ENCODE assay signal across 10 cellular contexts in the genomic region with DNA sequence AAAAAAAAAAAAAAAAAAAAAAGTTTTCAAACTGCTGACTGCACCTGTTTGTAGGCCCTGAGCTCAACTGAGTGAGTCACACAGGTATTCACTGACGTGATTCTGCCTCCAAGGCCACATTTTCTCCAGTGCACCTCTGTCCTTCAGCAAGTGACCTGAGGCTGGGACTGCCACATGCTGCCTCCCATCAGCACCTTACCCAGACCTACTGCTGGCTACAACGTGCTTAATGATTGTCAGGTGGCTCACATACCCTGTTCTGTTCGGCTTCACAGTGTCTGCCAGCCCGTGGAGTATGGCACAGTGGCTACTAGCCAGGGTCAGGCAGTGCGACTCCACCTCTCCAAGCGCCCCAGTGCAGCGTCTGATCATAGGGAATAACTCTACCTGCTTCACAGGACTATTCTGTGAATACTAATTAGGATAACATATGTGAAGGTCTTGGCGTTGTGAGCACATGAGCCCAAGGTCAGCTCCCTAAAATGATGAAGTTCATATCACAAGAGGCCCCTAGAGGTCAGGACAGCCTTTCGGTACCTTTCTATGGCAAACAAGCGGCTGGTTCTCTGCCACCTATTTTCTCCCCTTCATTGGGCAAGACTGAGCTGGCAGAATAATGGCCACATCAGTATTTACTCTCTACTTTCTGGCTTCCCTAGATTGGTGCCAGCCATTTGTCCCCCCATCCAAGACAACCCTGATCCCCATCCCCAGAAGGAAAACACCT. TPM values are rescaled to one million over a fixed set of nuclear protein-coding genes. Genes with fewer than 3 reads are reported as not detected.
A peak's percentile ranks its signal among the peaks of the same experiment; 100 is the strongest.
DNase-seq lines count a peak whose midpoint lies in the region; ATAC-seq and TF ChIP-seq lines count a peak whose summit lies in the region.
"Had no signal": no experiment of that assay in that cellular context is flagged by ENCODE, and none has a peak within 500 bp of the region (broad histone marks: within the 10 kb centered on the region; RNA-seq: fewer than 3 reads in every experiment).

No MANE protein-coding gene starts in this region.

- no peaks in the 10 kb centered on the region for H4K20me1 ChIP-seq in osteoblast (ENCODE audit: insufficient read depth, low read length)

- H3K27ac ChIP-seq in breast epithelium (peak overlapping the region; percentile 86 to 92), osteoblast (ENCODE audit: low read depth, low read length) (no peak overlapping the region)

- H3K4me1 ChIP-seq in breast epithelium (peaks cover 0 to 15% of the 10 kb centered on the region in 2 donors), osteoblast (ENCODE audit: insufficient read depth, low read length) (peaks cover 3% of the 10 kb centered on the region), HAP-1 (no peaks in the 10 kb centered on the region)

- in situ Hi-C loops in HAP-1 (cut with MboI; ENCODE audit: low sequenced_read_pairs), result no loop called here

- DNase-seq in GM12865 (ENCODE audit: low read depth) (peak; percentile 29), NCI-H2196 (lab: John Stamatoyannopoulos, UW; ENCODE audit: unreplicated experiment) (peak; percentile 47), breast epithelium (ENCODE audit: low spot score in 2 of 2) (peak; percentile 62 to 75), osteoblast (ENCODE audit: insufficient read length, low spot score, missing footprints) (no peak), HAP-1 (ENCODE audit: low spot score in 2 of 2) (no peak), GDM1 (lab: John Stamatoyannopoulos, UW) (no peak)
- DNase-seq: retina had no signal

- TF ChIP-seq POLR2A in breast epithelium (IDR thresholded peaks at IDR 0.05), result no peak

- no peaks in the 10 kb centered on the region for H3K79me2 ChIP-seq in osteoblast (ENCODE audit: insufficient read depth, low read length)

- peak; percentile 14 for TF ChIP-seq CTCF in GM12865 (IDR thresholded peaks at IDR 0.05; ENCODE audit: insufficient read depth, low read depth, low read length, missing control alignments)
- TF ChIP-seq CTCF in breast epithelium (IDR thresholded peaks at IDR 0.05), result peak in 1 of 3 donors; percentile 53
- peak; percentile 15 for TF ChIP-seq CTCF in osteoblast (IDR thresholded peaks at IDR 0.05; ENCODE audit: extremely low read depth, low read depth, low read length)

- H3K9me3 ChIP-seq in breast epithelium, result no peaks in the 10 kb centered on the region
- H3K9me3 ChIP-seq in osteoblast (ENCODE audit: low read depth, low read length), result no peaks in the 10 kb centered on the region
- H3K9me3 ChIP-seq in HAP-1, result no peaks in the 10 kb centered on the region

- intact Hi-C loops in breast epithelium (cut with DNase I; ENCODE audit: low total_unique reads), result no loop called here

- ATAC-seq in GM21717 (IDR thresholded peaks at IDR 0.05; ENCODE audit: unreplicated experiment), result no peak
- ATAC-seq in GM19395 (IDR thresholded peaks at IDR 0.05; ENCODE audit: unreplicated experiment), result no peak

- no peak overlapping the region for H3K4me2 ChIP-seq in osteoblast (ENCODE audit: insufficient read depth, low read length)

- no peak overlapping the region for H2AFZ ChIP-seq in osteoblast (ENCODE audit: low read length)

- no peak overlapping the region for H3K4me3 ChIP-seq in GM12865 (ENCODE audit: low read depth, low read length)
- no peak overlapping the region for H3K4me3 ChIP-seq in breast epithelium
- H3K4me3 ChIP-seq in osteoblast (ENCODE audit: insufficient read depth, low read length), result no peak overlapping the region
- no peak overlapping the region for H3K4me3 ChIP-seq in HAP-1
- H3K4me3 ChIP-seq: dorsolateral prefrontal cortex had no signal

- H3K27me3 ChIP-seq in breast epithelium (no peaks in the 10 kb centered on the region), osteoblast (ENCODE audit: insufficient read depth, low read length) (no peaks in the 10 kb centered on the region), HAP-1 (ENCODE audit: low read depth) (no peaks in the 10 kb centered on the region)

- no peaks in the 10 kb centered on the region for H3K36me3 ChIP-seq in breast epithelium
- no peaks in the 10 kb centered on the region for H3K36me3 ChIP-seq in osteoblast (ENCODE audit: insufficient read depth, low read length)
- H3K36me3 ChIP-seq in HAP-1 (replicated peaks), result no peaks in the 10 kb centered on the region

RNA-seq across cellular contexts. Expression of a gene that starts 28.1 kb away (rescaled TPM):
- total RNA-seq in breast epithelium, result 10 to 100 TPM in 2 of 3 donors, 1 to 10 TPM in 1; 4.5 to 35.5 (median 26.9) TPM
- 1.1 and 2.4 TPM in 2 replicates for total RNA-seq in osteoblast

Comparison
In these comparisons a context has a peak if more than half of its experiments do, and no peak if none do; other contexts are left out.
1. DNase-seq: peak in GM12865 (single experiment), NCI-H2196 (single experiment) and breast epithelium (2 of 2); none in osteoblast (single experiment), HAP-1 (0 of 2) and GDM1 (single experiment).